1 cellular context compared by ENCODE assay signal in genomic region chr1:20385630-20386029, GRCh38.
TF ChIP-seq lines count a peak whose summit lies in the region.

No MANE protein-coding gene starts in this region.

TF ChIP-seq in GM23338, 12 proteins besides CTCF, POLR2A, EP300 and RAD21:
- TF ChIP-seq ZNF462 (CRISPR knock-in tag; IDR thresholded peaks at IDR 0.05) (no peak), JUNB (IDR thresholded peaks at IDR 0.05; ENCODE audit: unreplicated experiment) (no peak), ZNF331 (CRISPR knock-in tag; IDR thresholded peaks at IDR 0.05; ENCODE audit: low read depth) (no peak), ETS1 (IDR thresholded peaks at IDR 0.05) (no peak), NANOG (IDR thresholded peaks at IDR 0.05; ENCODE audit: borderline replicate concordance) (no peak), ZNF114 (CRISPR knock-in tag; IDR thresholded peaks at IDR 0.05) (no peak), STAT1 (IDR thresholded peaks at IDR 0.05; ENCODE audit: unreplicated experiment) (no peak), CREB1 (CRISPR knock-in tag; IDR thresholded peaks at IDR 0.05; ENCODE audit: low read depth) (no peak), POLR2AphosphoS5 (IDR thresholded peaks at IDR 0.05; ENCODE audit: low read depth) (no peak), REST (IDR thresholded peaks at IDR 0.05; ENCODE audit: unreplicated experiment) (no peak), EZH2 (IDR thresholded peaks at IDR 0.05; ENCODE audit: low read depth, unreplicated experiment) (no peak), EZH2phosphoT487 (IDR thresholded peaks at IDR 0.05; ENCODE audit: unreplicated experiment) (no peak)
